Comparison of ENCODE assay signal across 8 cellular contexts in genomic region chr22:37162221-37163095, GRCh38. TPM values are rescaled to one million over a fixed set of nuclear protein-coding genes. Genes with fewer than 3 reads are reported as not detected.
DNase-seq lines count a peak whose midpoint lies in the region; ATAC-seq and TF ChIP-seq lines count a peak whose summit lies in the region.

No MANE protein-coding gene starts in this region.

- DNase-seq in GM12865 (ENCODE audit: low read depth), result peak; percentile 96
- DNase-seq in T-helper 17 cell, result peak in 2 of 3 donors; percentile 41 to 53
- peak; percentile 26 for DNase-seq in astrocyte of the spinal cord (ENCODE audit: low read depth, low spot score)
- DNase-seq in stimulated activated naive B cell treated with anti-CD40 and anti-IgM and Interleukin-4, amounts not matched to agents 10 μg/mL and 1 μg/mL and 100 μg/mL, for 72 hours, result peak; percentile 79
- no peak for DNase-seq in sigmoid colon
- no peak for DNase-seq in esophagus muscularis mucosa (ENCODE audit: extremely low spot score)
- DNase-seq in C1 segment of cervical spinal cord (lab: John Stamatoyannopoulos, UW), result no peak

- no peaks in the 10 kb centered on the region for H3K9me3 ChIP-seq in T-helper 17 cell (ENCODE audit: control insufficient read depth, low read length, poor library complexity, severe bottlenecking)
- H3K9me3 ChIP-seq in sigmoid colon, result no peaks in the 10 kb centered on the region
- peaks cover 0 to 3% (median 0%) of the 10 kb centered on the region in 4 donors for H3K9me3 ChIP-seq in esophagus muscularis mucosa

- H3K4me1 ChIP-seq in sigmoid colon, result peaks cover 0 to 7% (median 5%) of the 10 kb centered on the region in 4 donors
- peaks cover 9 to 14% (median 11%) of the 10 kb centered on the region in 4 donors for H3K4me1 ChIP-seq in esophagus muscularis mucosa

- no peak overlapping the region for H3K27ac ChIP-seq in sigmoid colon
- no peak overlapping the region for H3K27ac ChIP-seq in esophagus muscularis mucosa (replicated peaks in 1 of 4)

- no peak for TF ChIP-seq EP300 in sigmoid colon (IDR thresholded peaks at IDR 0.05)
- TF ChIP-seq EP300 in esophagus muscularis mucosa (IDR thresholded peaks at IDR 0.05), result no peak

- TF ChIP-seq POLR2A in sigmoid colon (IDR thresholded peaks at IDR 0.05), result no peak
- no peak for TF ChIP-seq POLR2A in esophagus muscularis mucosa (IDR thresholded peaks at IDR 0.05; ENCODE audit: low read depth)

- no peaks in the 10 kb centered on the region for H3K36me3 Mint-ChIP-seq in T-helper 17 cell (ENCODE audit: low read depth)
- no peaks in the 10 kb centered on the region for H3K36me3 Mint-ChIP-seq in stimulated activated naive B cell treated with anti-CD40 and anti-IgM and Interleukin-4, amounts not matched to agents 10 μg/mL and 1 μg/mL and 100 μg/mL, for 72 hours

- no peaks in the 10 kb centered on the region for H3K27me3 ChIP-seq in sigmoid colon
- peaks cover 0 to 47% (median 2%) of the 10 kb centered on the region in 4 donors for H3K27me3 ChIP-seq in esophagus muscularis mucosa

- peaks cover 45% of the 10 kb centered on the region for H3K4me1 Mint-ChIP-seq in T-helper 17 cell
- peaks cover 29 to 49% of the 10 kb centered on the region in 2 donors for H3K4me1 Mint-ChIP-seq in stimulated activated naive B cell treated with anti-CD40 and anti-IgM and Interleukin-4, amounts not matched to agents 10 μg/mL and 1 μg/mL and 100 μg/mL, for 72 hours

- peak overlapping the region; percentile 86 for H3K4me3 Mint-ChIP-seq in T-helper 17 cell
- H3K4me3 Mint-ChIP-seq in stimulated activated naive B cell treated with anti-CD40 and anti-IgM and Interleukin-4, amounts not matched to agents 10 μg/mL and 1 μg/mL and 100 μg/mL, for 72 hours, result peak overlapping the region; percentile 30 to 44

- no peaks in the 10 kb centered on the region for H3K27me3 Mint-ChIP-seq in T-helper 17 cell
- peaks cover 18 to 20% of the 10 kb centered on the region in 2 donors for H3K27me3 Mint-ChIP-seq in stimulated activated naive B cell treated with anti-CD40 and anti-IgM and Interleukin-4, amounts not matched to agents 10 μg/mL and 1 μg/mL and 100 μg/mL, for 72 hours

- H3K9me3 Mint-ChIP-seq in stimulated activated naive B cell treated with anti-CD40 and anti-IgM and Interleukin-4, amounts not matched to agents 10 μg/mL and 1 μg/mL and 100 μg/mL, for 72 hours, result peaks cover 0 to 3% of the 10 kb centered on the region in 2 donors

- peak; percentile 44 for TF ChIP-seq CTCF in GM12865 (IDR thresholded peaks at IDR 0.05; ENCODE audit: insufficient read depth, low read depth, low read length, missing control alignments)
- no peak for TF ChIP-seq CTCF in astrocyte of the spinal cord (IDR thresholded peaks at IDR 0.05; ENCODE audit: low read depth, low read length)
- no peak for TF ChIP-seq CTCF in sigmoid colon (IDR thresholded peaks at IDR 0.05)
- TF ChIP-seq CTCF in esophagus muscularis mucosa (IDR thresholded peaks at IDR 0.05), result no peak

- ATAC-seq in GM21786 (IDR thresholded peaks at IDR 0.05; ENCODE audit: unreplicated experiment) (peak; percentile 48), T-helper 17 cell (peak; percentile 88)
- ATAC-seq in stimulated activated naive B cell treated with anti-CD40 and anti-IgM and Interleukin-4, amounts not matched to agents 10 μg/mL and 1 μg/mL and 100 μg/mL, for 72 hours (replicated peaks), result peak; percentile 89

- H3K36me3 ChIP-seq in sigmoid colon (no peaks in the 10 kb centered on the region), esophagus muscularis mucosa (no peaks in the 10 kb centered on the region)

- H3K4me3 ChIP-seq in GM12865 (ENCODE audit: low read depth, low read length) (peak overlapping the region; percentile 51), astrocyte of the spinal cord (ENCODE audit: low read depth, low read length) (no peak overlapping the region), sigmoid colon (no peak overlapping the region), esophagus muscularis mucosa (no peak overlapping the region)

- intact Hi-C loops in sigmoid colon (cut with DNase I) (no loop called here), esophagus muscularis mucosa (cut with DNase I) (no loop called here)

- H3K27ac Mint-ChIP-seq in T-helper 17 cell, result peak overlapping the region; percentile 97
- peak overlapping the region; percentile 81 for H3K27ac Mint-ChIP-seq in stimulated activated naive B cell treated with anti-CD40 and anti-IgM and Interleukin-4, amounts not matched to agents 10 μg/mL and 1 μg/mL and 100 μg/mL, for 72 hours

- 63 to 72% methylated on average over 11 of the region's 11 CpGs for WGBS in sigmoid colon, 2 donors
- WGBS in esophagus muscularis mucosa, result 75% methylated on average over 11 of the region's 11 CpGs

- in situ Hi-C loops in astrocyte of the spinal cord (cut with HindIII; ENCODE audit: low sequenced_read_pairs), result no loop called here

RNA-seq across cellular contexts. Expression of gene IL2RB, which starts 12.7 kb away (rescaled TPM):
- total RNA-seq in T-helper 17 cell (100 to 1,000 TPM in 1 of 2 donors, 10 to 100 TPM in 1; 76.4 to 107 TPM), sigmoid colon (under 1 TPM in 3 of 4 donors, not detected in 1; under 0.01 to 0.33 (median 0.14) TPM), esophagus muscularis mucosa (1 to 10 TPM in 2 of 4 donors, under 1 TPM in 2; 0.19 to 2.9 (median 1.5) TPM)
- 1 to 10 TPM in 1 of 3 donors, under 1 TPM in 2; under 0.01 to 9.7 (median 0.46) TPM for polyA plus RNA-seq in sigmoid colon

RNA-seq across cellular contexts. Expression of gene C1QTNF6, which starts 25.6 kb away (rescaled TPM):
- total RNA-seq in T-helper 17 cell, result 10 to 100 TPM; 11.2 to 11.8 TPM
- total RNA-seq in sigmoid colon, result 1 to 10 TPM; 1.1 to 5.5 (median 1.6) TPM
- polyA plus RNA-seq in sigmoid colon, result 10 to 100 TPM in 1 of 3 donors, 1 to 10 TPM in 2; 1.8 to 12.1 (median 1.8) TPM
- total RNA-seq in esophagus muscularis mucosa, result 1 to 10 TPM in 3 of 4 donors, under 1 TPM in 1; 0.83 to 2.9 (median 1.3) TPM

RNA-seq across cellular contexts. Expression of gene SSTR3, which starts 49.8 kb away (rescaled TPM):
- 1 to 10 TPM in 1 of 2 donors, under 1 TPM in 1; 0.37 to 2.1 TPM for total RNA-seq in T-helper 17 cell
- total RNA-seq in sigmoid colon, result under 1 TPM in 1 of 4 donors, not detected in 3; 0.36 TPM
- 1 to 10 TPM in 1 of 3 donors, not detected in 2; 1.7 TPM for polyA plus RNA-seq in sigmoid colon
- not detected for total RNA-seq in esophagus muscularis mucosa

RNA-seq across cellular contexts. Expression of gene TMPRSS6, which starts 52.9 kb away (rescaled TPM):
- total RNA-seq in T-helper 17 cell (under 1 TPM; 0.31 to 0.92 TPM), sigmoid colon (not detected), esophagus muscularis mucosa (not detected)
- polyA plus RNA-seq in sigmoid colon, result 1 to 10 TPM in 1 of 3 donors, under 1 TPM in 1, not detected in 1; 0.79 to 1.8 TPM

Comparison
In these comparisons a context has a peak if more than half of its experiments do, and no peak if none do; other contexts are left out.
1. DNase-seq: peak in GM12865 (single experiment), T-helper 17 cell (2 of 3), astrocyte of the spinal cord (single experiment) and stimulated activated naive B cell treated with anti-CD40 and anti-IgM and Interleukin-4, amounts not matched to agents 10 μg/mL and 1 μg/mL and 100 μg/mL, for 72 hours (single experiment); none in sigmoid colon (single experiment), esophagus muscularis mucosa (single experiment) and C1 segment of cervical spinal cord (0 of 14).
2. RNA of gene IL2RB, which starts 12.7 kb away (total RNA-seq): 76.4 to 107 TPM in T-helper 17 cell; 0.19 to 2.9 TPM in esophagus muscularis mucosa and under 0.01 to 0.33 TPM in sigmoid colon; every median in the first group is over 10 times any median in the second.
3. Peak in every context shown above with its lines, with median percentiles within 50 percentile points of each other: ATAC-seq.